In the genomic region with DNA sequence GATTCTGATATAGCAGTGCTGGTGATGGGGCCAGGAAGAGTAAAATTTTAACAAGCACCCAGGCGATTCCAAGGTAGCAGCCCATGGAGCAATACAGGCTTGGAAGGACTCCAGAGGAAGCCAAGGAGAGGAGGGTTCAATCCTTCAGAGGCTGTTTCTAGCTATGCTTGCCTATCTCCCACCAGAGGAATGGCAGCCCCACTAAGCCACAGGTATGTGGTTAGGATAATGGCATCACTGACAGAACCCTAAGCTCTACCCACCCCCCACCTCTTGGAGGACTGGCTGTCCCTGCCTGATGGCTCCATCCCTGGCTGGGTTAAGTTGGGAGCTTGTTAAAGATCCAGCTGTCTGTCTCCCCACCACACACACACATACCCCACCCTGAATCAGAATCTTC, we compare ENCODE assay signal across 19 cellular contexts. TPM values are rescaled to one million over a fixed set of nuclear protein-coding genes. Genes with fewer than 3 reads are reported as not detected.
DNase-seq lines count a peak whose midpoint lies in the region; ATAC-seq, FAIRE-seq and TF ChIP-seq lines count a peak whose summit lies in the region.
"Had no signal": no experiment of that assay in that cellular context is flagged by ENCODE, and none has a peak within 500 bp of the region (broad histone marks: within the 10 kb centered on the region; RNA-seq: fewer than 3 reads in every experiment).

No MANE protein-coding gene starts in this region.

- ATAC-seq in HG02642 (IDR thresholded peaks at IDR 0.05; ENCODE audit: poor library complexity, unreplicated experiment) = no peak
- no peak for ATAC-seq in heart left ventricle
- ATAC-seq in heart right ventricle = no peak

- TF ChIP-seq CTCF in H1 (IDR thresholded peaks at IDR 0.05; ENCODE audit: control extremely low read depth in 1 of 3, insufficient read depth in 1 of 3, low read depth in 1 of 3, low read length in 3 of 3) = no peak
- TF ChIP-seq CTCF in neural progenitor cell (IDR thresholded peaks at IDR 0.05) = no peak
- no peak for TF ChIP-seq CTCF in heart left ventricle (IDR thresholded peaks at IDR 0.05)
- no peak for TF ChIP-seq CTCF in heart right ventricle (IDR thresholded peaks at IDR 0.05)

- H3K79me2 ChIP-seq in H1 (ENCODE audit: control insufficient read depth in 1 of 2, insufficient read depth in 2 of 2, low read length in 2 of 2) (no peaks in the 10 kb centered on the region), neural progenitor cell (ENCODE audit: low read depth) (no peaks in the 10 kb centered on the region)

- peaks cover 11 to 34% (median 22%) of the 10 kb centered on the region in 4 experiments for H3K4me1 ChIP-seq in H1 (replicated peaks in 1 of 4; ENCODE audit: control insufficient read depth in 3 of 4, insufficient read depth in 4 of 4, low read length in 3 of 4)
- H3K4me1 ChIP-seq in neural progenitor cell = peaks cover 19% of the 10 kb centered on the region
- H3K4me1 ChIP-seq in heart left ventricle = peaks cover 0 to 39% (median 6%) of the 10 kb centered on the region in 12 donors
- peaks cover 0 to 27% (median 12%) of the 10 kb centered on the region in 9 donors for H3K4me1 ChIP-seq in heart right ventricle

- CTCF ChIA-PET in H1 (lab: Charles Lee; ENCODE audit: partially characterized antibody) = interaction anchor here (0.6 to 2.8 kb wide), 11 partner anchors 8 to 164 kb away, joined by 3 to 17 read pairs (median 4); no protein-coding TSS in a partner anchor

- peak overlapping the region; percentile 47; the same call in 1 of the 2 replicates for H2AK5ac ChIP-seq in H1 (ENCODE audit: low read depth, low read length)

- no peak for TF ChIP-seq EP300 in H1 (IDR thresholded peaks at IDR 0.05; ENCODE audit: borderline replicate concordance in 1 of 2, low read depth in 2 of 2, low read length in 2 of 2)

- H2BK15ac ChIP-seq in H1 (ENCODE audit: low read length) = no peak overlapping the region

- H3K27me3 Mint-ChIP-seq in neural progenitor cell (ENCODE audit: insufficient read depth, low read depth) = peaks cover 2% of the 10 kb centered on the region
- H3K27me3 Mint-ChIP-seq: IgD-negative memory B cell had no signal

- H3K9ac ChIP-seq in H1 (replicated peaks in 1 of 4; ENCODE audit: extremely low read depth in 1 of 4, low read depth in 3 of 4, low read length in 3 of 4) = no peak overlapping the region
- H3K9ac ChIP-seq in neural progenitor cell = no peak overlapping the region

- no peak for TF ChIP-seq RAD21 in H1 (IDR thresholded peaks at IDR 0.05 in 1 of 2, conservative IDR thresholded peaks at IDR 0.05 in 1 of 2; ENCODE audit: low read depth in 2 of 2, low read length in 2 of 2)

- H3F3A ChIP-seq in neural progenitor cell (ENCODE audit: low read depth) = peaks cover 32% of the 10 kb centered on the region

- intact Hi-C loops in posterior vena cava (cut with DNase I) = no loop called here
- intact Hi-C loops in heart left ventricle (cut with DNase I) = loop anchor here in 1 of 10 donors (10.0 kb wide), 1 partner anchor 331 kb away; no protein-coding TSS in a partner anchor
- intact Hi-C loops in heart right ventricle (cut with DNase I) = loop anchor here in 2 of 10 donors (10.0 kb wide), 2 partner anchors 341 to 351 kb away; no protein-coding TSS in a partner anchor

- no peak overlapping the region for H3K23ac ChIP-seq in H1 (ENCODE audit: insufficient read length)

- no peak for DNase-seq in GM19239 (ENCODE audit: insufficient read length, low spot score)
- DNase-seq in M059J (ENCODE audit: low read depth) = peak; percentile 17
- no peak for DNase-seq in H1 (ENCODE audit: low read depth in 1 of 2, low spot score in 2 of 2)
- DNase-seq in neural progenitor cell (ENCODE audit: low spot score) = peak; percentile 24
- no peak for DNase-seq in posterior vena cava (ENCODE audit: low spot score)
- DNase-seq in heart left ventricle = no peak
- DNase-seq in heart right ventricle = no peak
- DNase-seq: CD8-positive, alpha-beta memory T cell; DMS 273 treated with DMSO at 0.1 percent for 48 hours; EL; NCI-H1436; NCI-H2081; NCI-H526; NK-92 treated with Interleukin-12 subunit alpha and Interleukin-12 subunit beta, amount 100 ng/mL, for 24 hours; OCI-M1 had no signal

- H3K36me3 ChIP-seq in H1 (ENCODE audit: control insufficient read depth in 2 of 4, insufficient read depth in 4 of 4, low read length in 3 of 4) (peaks cover 8 to 21% (median 15%) of the 10 kb centered on the region in 4 experiments; a peak in 7 of 8 replicates), neural progenitor cell (no peaks in the 10 kb centered on the region), heart left ventricle (peaks cover 5 to 31% (median 28%) of the 10 kb centered on the region in 9 donors), heart right ventricle (peaks cover 0 to 33% (median 25%) of the 10 kb centered on the region in 9 donors)

- H3K4me3 ChIP-seq in H1 (ENCODE audit: extremely low read depth in 1 of 4, insufficient read depth in 2 of 4, low read depth in 3 of 4, low read length in 4 of 4) (no peak overlapping the region), neural progenitor cell (no peak overlapping the region), heart left ventricle (no peak overlapping the region), heart right ventricle (no peak overlapping the region)
- H3K4me3 ChIP-seq: SK-N-MC had no signal

- TF ChIP-seq POLR2A in H1 (IDR thresholded peaks at IDR 0.05; ENCODE audit: control extremely low read depth in 1 of 2, low read depth in 2 of 2, low read length in 2 of 2) (no peak), heart left ventricle (IDR thresholded peaks at IDR 0.05) (no peak)

- H3K79me1 ChIP-seq in H1 (ENCODE audit: low read depth, low read length) = no peaks in the 10 kb centered on the region; the same call in 1 of the 2 replicates

- no peak overlapping the region for H3K4ac ChIP-seq in H1 (replicated peaks; ENCODE audit: insufficient read length, low read depth, low read length)

- H2BK12ac ChIP-seq in H1 (ENCODE audit: low read depth, low read length) = no peak overlapping the region

- peak overlapping the region; percentile 64 for H2BK5ac ChIP-seq in H1 (ENCODE audit: low read depth, low read length)

- no peak overlapping the region for H3K56ac ChIP-seq in H1 (replicated peaks; ENCODE audit: insufficient read length, low read depth, low read length)

- POLR2A ChIA-PET in H1 (lab: Charles Lee; ENCODE audit: partially characterized antibody) = interaction anchor here (0.6 to 2.1 kb wide), 5 partner anchors 42 to 236 kb away, joined by 3 to 6 read pairs (median 3); partner anchors contain the start of genes EYA3 and XKR8

- H4K5ac ChIP-seq in H1 (ENCODE audit: insufficient read length, low read depth, low read length) = no peak overlapping the region

- no peaks in the 10 kb centered on the region for H3K9me3 ChIP-seq in H1 (ENCODE audit: insufficient read depth in 2 of 2, low read depth in 1 of 2, low read length in 1 of 2)
- no peaks in the 10 kb centered on the region for H3K9me3 ChIP-seq in neural progenitor cell (ENCODE audit: low read depth)
- no peaks in the 10 kb centered on the region for H3K9me3 ChIP-seq in heart left ventricle
- H3K9me3 ChIP-seq in heart right ventricle = no peaks in the 10 kb centered on the region

- H3K23me2 ChIP-seq in H1 (ENCODE audit: low read depth, low read length) = peaks cover 5% of the 10 kb centered on the region; the same call in 1 of the 2 replicates

- H3K27ac Mint-ChIP-seq in neural progenitor cell = no peak overlapping the region
- H3K27ac Mint-ChIP-seq: IgD-negative memory B cell had no signal

- H4K91ac ChIP-seq in H1 (replicated peaks; ENCODE audit: insufficient read length, low read length) = peak overlapping the region; percentile 18

- peak overlapping the region; percentile 12 to 22; a peak in 3 of 4 replicates for H3K4me2 ChIP-seq in H1 (ENCODE audit: insufficient read depth in 1 of 2, low read depth in 2 of 2, low read length in 2 of 2)
- H3K4me2 ChIP-seq in neural progenitor cell = peak overlapping the region; percentile 53

- H3K36me3 Mint-ChIP-seq in neural progenitor cell = peaks cover 10% of the 10 kb centered on the region

- H3K27me3 ChIP-seq in H1 (replicated peaks in 1 of 4; ENCODE audit: control insufficient read depth in 3 of 4, extremely low read depth in 1 of 4, insufficient read depth in 3 of 4, low read length in 3 of 4) (no peaks in the 10 kb centered on the region), neural progenitor cell (no peaks in the 10 kb centered on the region), heart left ventricle (no peaks in the 10 kb centered on the region), heart right ventricle (no peaks in the 10 kb centered on the region)

- H2BK120ac ChIP-seq in H1 (replicated peaks; ENCODE audit: low read depth, low read length) = no peak overlapping the region

- H2AFZ ChIP-seq in H1 (ENCODE audit: low read length) (no peak overlapping the region), neural progenitor cell (replicated peaks) (no peak overlapping the region)

- H4K20me1 ChIP-seq in H1 (replicated peaks in 1 of 2; ENCODE audit: control insufficient read depth in 1 of 2, insufficient read depth in 2 of 2, low read length in 2 of 2) (no peaks in the 10 kb centered on the region), neural progenitor cell (ENCODE audit: low read depth) (no peaks in the 10 kb centered on the region)

- H2BK20ac ChIP-seq in H1 (ENCODE audit: low read length) = no peak overlapping the region

- no peak overlapping the region for H3K14ac ChIP-seq in H1 (ENCODE audit: insufficient read length)

- FAIRE-seq in GM19239 (lab: Jason Lieb, UNC) = peak; percentile 59
- FAIRE-seq in H1 (lab: Jason Lieb, UNC) = no peak

- H4K8ac ChIP-seq in H1 (ENCODE audit: extremely low read depth, insufficient read depth, low read length) = no peak overlapping the region; the same call in 1 of the 2 replicates

- no peaks in the 10 kb centered on the region for H3K9me3 Mint-ChIP-seq in neural progenitor cell

- no peak overlapping the region for H3K4me3 Mint-ChIP-seq in neural progenitor cell
- H3K4me3 Mint-ChIP-seq: IgD-negative memory B cell had no signal

- peaks cover 10% of the 10 kb centered on the region for H3K4me1 Mint-ChIP-seq in neural progenitor cell

- WGBS in H1 (ENCODE audit: extremely low coverage in 1 of 2, insufficient coverage in 1 of 2, insufficient read length in 1 of 2, insufficient replicate concordance in 2 of 2, low coverage in 1 of 2, low lambda C conversion rate in 2 of 2, missing lambda C conversion rate in 1 of 2), 2 experiments = 86% methylated on average over 1 of the region's 1 CpG; no CpG with 5 or more reads in 1 of the 2 experiments
- WGBS in heart left ventricle, 4 donors = 95 to 100% (median 98%) methylated on average over 1 of the region's 1 CpG
- 100% methylated on average over 1 of the region's 1 CpG for WGBS in heart right ventricle, 2 donors

- H3K27ac ChIP-seq in H1 (ENCODE audit: low read depth, low read length) = no peak overlapping the region
- H3K27ac ChIP-seq in neural progenitor cell = no peak overlapping the region
- H3K27ac ChIP-seq in heart left ventricle = no peak overlapping the region
- H3K27ac ChIP-seq in heart right ventricle = no peak overlapping the region

- H3K18ac ChIP-seq in H1 (ENCODE audit: extremely low read depth, low read length) = no peak overlapping the region

RNA-seq across cellular contexts. Expression of gene PTAFR, which starts 19.3 kb away (rescaled TPM):
- 0.07 and 0.47 TPM in 2 replicates for total RNA-seq in M059J (2014; rRNA removed; shearing (Covaris generic))
- 1.2 TPM in 2 replicates for total RNA-seq in H1 (2021; fragmentation: NEBNext Ultra II Directional; extraction: Animal tissue kit (Norgen Biotek cat#: 25700))
- polyA plus RNA-seq in H1 (2011; rRNA removed) (3.4 and 4.9 TPM in 2 replicates), heart left ventricle (1 to 10 TPM in 1 of 2 donors, under 1 TPM in 1; 0.42 to 2.1 TPM), heart right ventricle (1 to 10 TPM in 1 of 2 donors, under 1 TPM in 1; 0.73 to 1.6 TPM)
- 2.7 TPM for polyA plus RNA-seq in H1 (2011; cell fraction: cytosol; rRNA removed)
- polyA plus RNA-seq in H1 (2011; cell fraction: nucleus; rRNA removed) = 1.2 TPM
- 1.4 to 1.6 TPM (median 1.5 TPM) in 4 replicates for polyA plus RNA-seq in H1 (2012, experiment 1 of 2)
- 1.3 TPM for polyA plus RNA-seq in H1 (2012, experiment 2 of 2)
- 1.8 TPM for polyA plus RNA-seq in H1 (2013, experiment 1 of 2)
- polyA plus RNA-seq in H1 (2013, experiment 2 of 2) = 2.0 TPM
- 5.5 and 6.6 TPM in 2 replicates for polyA minus RNA-seq in H1 (2011; rRNA and poly(A)+ RNA removed)
- polyA minus RNA-seq in H1 (2011; cell fraction: cytosol; rRNA and poly(A)+ RNA removed) = 0.73 TPM
- 1.4 TPM for polyA minus RNA-seq in H1 (2011; cell fraction: nucleus; rRNA and poly(A)+ RNA removed)
- total RNA-seq in neural progenitor cell (ENCODE audit: low replicate concordance) (not detected in 2 replicates), posterior vena cava (1 to 10 TPM; 5.9 to 9.3 TPM), heart left ventricle (10 to 100 TPM in 2 of 9 donors, 1 to 10 TPM in 7; 1.5 to 23.5 (median 2.2) TPM), heart right ventricle (10 to 100 TPM in 1 of 10 donors, 1 to 10 TPM in 5, under 1 TPM in 4; 0.76 to 13.4 (median 1.4) TPM)
- total RNA-seq: LHCN-M2 had no signal

RNA-seq across cellular contexts. Expression of gene DNAJC8, which starts 37.0 kb away (rescaled TPM):
- total RNA-seq in M059J (2014; rRNA removed; shearing (Covaris generic)) = 140 and 151 TPM in 2 replicates
- total RNA-seq in H1 (2021; fragmentation: NEBNext Ultra II Directional; extraction: Animal tissue kit (Norgen Biotek cat#: 25700)) = 129 and 134 TPM in 2 replicates
- polyA plus RNA-seq in H1 (2011; rRNA removed) (74.1 and 116 TPM in 2 replicates), heart left ventricle (10 to 100 TPM; 53.8 to 84.9 TPM), heart right ventricle (10 to 100 TPM; 39.7 to 74.0 TPM)
- polyA plus RNA-seq in H1 (2011; cell fraction: cytosol; rRNA removed) = 105 TPM
- 44.7 TPM for polyA plus RNA-seq in H1 (2011; cell fraction: nucleus; rRNA removed)
- 116 to 133 TPM (median 119 TPM) in 4 replicates for polyA plus RNA-seq in H1 (2012, experiment 1 of 2)
- 116 TPM for polyA plus RNA-seq in H1 (2012, experiment 2 of 2)
- 155 TPM for polyA plus RNA-seq in H1 (2013, experiment 1 of 2)
- polyA plus RNA-seq in H1 (2013, experiment 2 of 2) = 156 TPM
- 31.2 and 38.8 TPM in 2 replicates for polyA minus RNA-seq in H1 (2011; rRNA and poly(A)+ RNA removed)
- 19.2 TPM for polyA minus RNA-seq in H1 (2011; cell fraction: cytosol; rRNA and poly(A)+ RNA removed)
- 23.8 TPM for polyA minus RNA-seq in H1 (2011; cell fraction: nucleus; rRNA and poly(A)+ RNA removed)
- total RNA-seq in neural progenitor cell (ENCODE audit: low replicate concordance) (92.0 and 117 TPM in 2 replicates), posterior vena cava (10 to 100 TPM; 69.3 to 80.5 TPM), heart left ventricle (10 to 100 TPM; 47.1 to 66.9 (median 58.4) TPM), heart right ventricle (10 to 100 TPM; 53.9 to 64.5 (median 58.0) TPM)

RNA-seq across cellular contexts. Expression of gene ATP5IF1, which starts 40.1 kb away (rescaled TPM):
- 323 and 496 TPM in 2 replicates for total RNA-seq in M059J (2014; rRNA removed; shearing (Covaris generic))
- total RNA-seq in H1 (2021; fragmentation: NEBNext Ultra II Directional; extraction: Animal tissue kit (Norgen Biotek cat#: 25700)) = 198 and 202 TPM in 2 replicates
- polyA plus RNA-seq in H1 (2011; rRNA removed) (242 and 292 TPM in 2 replicates), heart left ventricle (1,000 to 10,000 TPM in 1 of 2 donors, 100 to 1,000 TPM in 1; 286 to 3,101 TPM), heart right ventricle (1,000 to 10,000 TPM in 1 of 2 donors, 100 to 1,000 TPM in 1; 311 to 3,942 TPM)
- 541 TPM for polyA plus RNA-seq in H1 (2011; cell fraction: cytosol; rRNA removed)
- 149 TPM for polyA plus RNA-seq in H1 (2011; cell fraction: nucleus; rRNA removed)
- 353 to 427 TPM (median 404 TPM) in 4 replicates for polyA plus RNA-seq in H1 (2012, experiment 1 of 2)
- polyA plus RNA-seq in H1 (2012, experiment 2 of 2) = 148 TPM
- polyA plus RNA-seq in H1 (2013, experiment 1 of 2) = 547 TPM
- 580 TPM for polyA plus RNA-seq in H1 (2013, experiment 2 of 2)
- 16.3 and 22.7 TPM in 2 replicates for polyA minus RNA-seq in H1 (2011; rRNA and poly(A)+ RNA removed)
- polyA minus RNA-seq in H1 (2011; cell fraction: cytosol; rRNA and poly(A)+ RNA removed) = 88.7 TPM
- 56.0 TPM for polyA minus RNA-seq in H1 (2011; cell fraction: nucleus; rRNA and poly(A)+ RNA removed)
- total RNA-seq in neural progenitor cell (ENCODE audit: low replicate concordance) (187 and 198 TPM in 2 replicates), posterior vena cava (10 to 100 TPM; 85.3 to 88.4 TPM), heart left ventricle (100 to 1,000 TPM; 209 to 865 (median 423) TPM), heart right ventricle (100 to 1,000 TPM; 255 to 482 (median 420) TPM)

Comparison
In these comparisons a context has a peak if more than half of its experiments do, and no peak if none do; other contexts are left out.
1. DNase-seq: peak in M059J (single experiment) and neural progenitor cell (single experiment); none in GM19239 (single experiment), H1 (0 of 2), posterior vena cava (single experiment), heart left ventricle (0 of 5) and heart right ventricle (0 of 2).